In the genomic region with DNA sequence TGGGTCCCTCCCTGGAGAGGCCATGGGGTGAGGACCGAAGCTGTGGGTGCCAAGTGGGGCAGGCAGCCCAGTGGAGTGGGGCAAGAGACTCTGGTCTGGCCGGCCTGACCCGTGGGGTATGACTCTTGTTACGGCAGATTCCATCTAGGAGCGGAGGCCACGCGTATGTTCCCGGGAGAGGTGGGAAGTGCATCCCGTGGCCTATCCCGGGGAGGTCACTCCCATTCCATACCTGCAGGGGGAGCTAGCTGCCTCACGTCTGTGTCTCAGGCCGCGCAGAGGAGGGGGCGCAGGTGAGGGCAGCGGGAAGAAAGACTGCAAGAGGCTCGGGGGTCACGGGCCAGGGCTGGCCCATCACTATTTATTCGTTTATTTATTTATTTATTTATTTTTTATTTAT, we compare ENCODE assay signal across 9 cellular contexts. TPM values are rescaled to one million over a fixed set of nuclear protein-coding genes. Genes with fewer than 3 reads are reported as not detected.
A peak's percentile ranks its signal among the peaks of the same experiment; 100 is the strongest.
DNase-seq lines count a peak whose midpoint lies in the region; ATAC-seq, FAIRE-seq and TF ChIP-seq lines count a peak whose summit lies in the region.
"Had no signal": no experiment of that assay in that cellular context is flagged by ENCODE, and none has a peak within 500 bp of the region (broad histone marks: within the 10 kb centered on the region; RNA-seq: fewer than 3 reads in every experiment).

No MANE protein-coding gene starts in this region.

- in situ Hi-C loops in ACHN (cut with HindIII; ENCODE audit: low pct_ligation_motif_present, low pct_unique_long_range_greater_than_20kb, low sequenced_read_pairs): no loop called here

- H3K27me3 ChIP-seq in pancreas: no peaks in the 10 kb centered on the region

- no peak for ATAC-seq in pancreas
- no peak for ATAC-seq in GM21786 (IDR thresholded peaks at IDR 0.05; ENCODE audit: unreplicated experiment)
- no peak for ATAC-seq in activated CD8-positive, alpha-beta memory T cell treated with anti-CD3 and anti-CD28 coated beads, Interleukin-2, amount 10 ng/mL, durations not matched to agents 7 days and 5 days
- ATAC-seq in stimulated activated effector memory CD8-positive, alpha-beta T cell treated with anti-CD3 and anti-CD28 coated beads, Interleukin-12 subunit alpha, Interleukin-12 subunit beta, amount 100 ng/mL, for 72 hours: no peak

- H3K27me3 Mint-ChIP-seq in activated CD8-positive, alpha-beta memory T cell treated with anti-CD3 and anti-CD28 coated beads, Interleukin-2, amount 10 ng/mL, durations not matched to agents 7 days and 5 days: no peaks in the 10 kb centered on the region

- intact Hi-C loops in pancreas (cut with DNase I): no loop called here

- DNase-seq in ACHN (peak; percentile 40), GM12865 (ENCODE audit: low read depth) (no peak), T follicular helper cell (ENCODE audit: low read depth) (peak; percentile 27), epithelial cell of proximal tubule (ENCODE audit: low read depth) (no peak), pancreas (peak in 5 of 6 donors; percentile 28 to 69 (median 51))
- no peak for DNase-seq in activated CD8-positive, alpha-beta memory T cell treated with anti-CD3 and anti-CD28 coated beads, Interleukin-2, amount 10 ng/mL, durations not matched to agents 7 days and 5 days
- no peak for DNase-seq in stimulated activated effector memory CD8-positive, alpha-beta T cell treated with anti-CD3 and anti-CD28 coated beads, Interleukin-12 subunit alpha, Interleukin-12 subunit beta, amount 100 ng/mL, for 72 hours (ENCODE audit: low spot score in 2 of 2)

- H3K4me3 ChIP-seq in GM12865 (ENCODE audit: low read depth, low read length) (no peak overlapping the region), epithelial cell of proximal tubule (ENCODE audit: low read depth, low read length) (no peak overlapping the region), pancreas (no peak overlapping the region)

- H3K4me1 ChIP-seq in pancreas: peaks cover 0 to 8% (median 5%) of the 10 kb centered on the region in 3 donors

- peaks cover 23% of the 10 kb centered on the region for H3K4me1 Mint-ChIP-seq in activated CD8-positive, alpha-beta memory T cell treated with anti-CD3 and anti-CD28 coated beads, Interleukin-2, amount 10 ng/mL, durations not matched to agents 7 days and 5 days
- H3K4me1 Mint-ChIP-seq in stimulated activated effector memory CD8-positive, alpha-beta T cell treated with anti-CD3 and anti-CD28 coated beads, Interleukin-12 subunit alpha, Interleukin-12 subunit beta, amount 100 ng/mL, for 72 hours: peaks cover 52% of the 10 kb centered on the region

- no peak for FAIRE-seq in pancreas (lab: Jason Lieb, UNC)
- FAIRE-seq: colon had no signal

- TF ChIP-seq CTCF in GM12865 (IDR thresholded peaks at IDR 0.05; ENCODE audit: insufficient read depth, low read depth, low read length, missing control alignments) (peak; percentile 47), epithelial cell of proximal tubule (conservative IDR thresholded peaks at IDR 0.05; ENCODE audit: low read depth, low read length) (peak; percentile 71), pancreas (IDR thresholded peaks at IDR 0.05) (peak in 2 of 4 donors; percentile 21 to 31)

- no peaks in the 10 kb centered on the region for H3K36me3 ChIP-seq in pancreas

- H3K27ac Mint-ChIP-seq in activated CD8-positive, alpha-beta memory T cell treated with anti-CD3 and anti-CD28 coated beads, Interleukin-2, amount 10 ng/mL, durations not matched to agents 7 days and 5 days: no peak overlapping the region
- no peak overlapping the region for H3K27ac Mint-ChIP-seq in stimulated activated effector memory CD8-positive, alpha-beta T cell treated with anti-CD3 and anti-CD28 coated beads, Interleukin-12 subunit alpha, Interleukin-12 subunit beta, amount 100 ng/mL, for 72 hours

- no peak overlapping the region for H3K27ac ChIP-seq in pancreas

- peaks cover 8% of the 10 kb centered on the region for H3K36me3 Mint-ChIP-seq in activated CD8-positive, alpha-beta memory T cell treated with anti-CD3 and anti-CD28 coated beads, Interleukin-2, amount 10 ng/mL, durations not matched to agents 7 days and 5 days
- H3K36me3 Mint-ChIP-seq in stimulated activated effector memory CD8-positive, alpha-beta T cell treated with anti-CD3 and anti-CD28 coated beads, Interleukin-12 subunit alpha, Interleukin-12 subunit beta, amount 100 ng/mL, for 72 hours: peaks cover 41% of the 10 kb centered on the region

- CTCF ChIA-PET in activated CD8-positive, alpha-beta memory T cell treated with anti-CD3 and anti-CD28 coated beads, Interleukin-2, amount 10 ng/mL, durations not matched to agents 7 days and 5 days (lab: Charles Lee): interaction anchor here (0.6 to 3.0 kb wide), 16 partner anchors 9 to 543 kb away, joined by 3 to 9 read pairs (median 4); no protein-coding TSS in a partner anchor

- no peak overlapping the region for H3K4me3 Mint-ChIP-seq in activated CD8-positive, alpha-beta memory T cell treated with anti-CD3 and anti-CD28 coated beads, Interleukin-2, amount 10 ng/mL, durations not matched to agents 7 days and 5 days
- H3K4me3 Mint-ChIP-seq in stimulated activated effector memory CD8-positive, alpha-beta T cell treated with anti-CD3 and anti-CD28 coated beads, Interleukin-12 subunit alpha, Interleukin-12 subunit beta, amount 100 ng/mL, for 72 hours: no peak overlapping the region

- WGBS in pancreas, 2 donors: 57 to 67% methylated on average over 18 of the region's 18 CpGs

- H3K9me3 Mint-ChIP-seq in activated CD8-positive, alpha-beta memory T cell treated with anti-CD3 and anti-CD28 coated beads, Interleukin-2, amount 10 ng/mL, durations not matched to agents 7 days and 5 days (ENCODE audit: low read depth): no peaks in the 10 kb centered on the region
- no peaks in the 10 kb centered on the region for H3K9me3 Mint-ChIP-seq in stimulated activated effector memory CD8-positive, alpha-beta T cell treated with anti-CD3 and anti-CD28 coated beads, Interleukin-12 subunit alpha, Interleukin-12 subunit beta, amount 100 ng/mL, for 72 hours

- no peaks in the 10 kb centered on the region for H3K9me3 ChIP-seq in pancreas

RNA-seq across cellular contexts. Expression of gene CSNK1G2, which starts 4.9 kb away (rescaled TPM):
- total RNA-seq in epithelial cell of proximal tubule (82.9 and 85.4 TPM in 2 replicates), pancreas (10 to 100 TPM; 20.7 to 33.0 (median 26.0) TPM)
- 10 to 100 TPM; 68.0 to 69.4 TPM for polyA plus RNA-seq in pancreas
- 100 to 1,000 TPM; 114 to 129 TPM for total RNA-seq in activated CD8-positive, alpha-beta memory T cell treated with anti-CD3 and anti-CD28 coated beads, Interleukin-2, amount 10 ng/mL, durations not matched to agents 7 days and 5 days

RNA-seq across cellular contexts. Expression of gene ADAT3, which starts 40.7 kb away (rescaled TPM):
- total RNA-seq in epithelial cell of proximal tubule (10.3 and 12.6 TPM in 2 replicates), pancreas (1 to 10 TPM; 2.0 to 6.5 (median 4.5) TPM)
- 10 to 100 TPM in 1 of 2 donors, 1 to 10 TPM in 1; 5.2 to 10.1 TPM for polyA plus RNA-seq in pancreas
- total RNA-seq in activated CD8-positive, alpha-beta memory T cell treated with anti-CD3 and anti-CD28 coated beads, Interleukin-2, amount 10 ng/mL, durations not matched to agents 7 days and 5 days: 10 to 100 TPM in 1 of 2 experiments, 1 to 10 TPM in 1; 9.3 to 11.4 TPM

RNA-seq across cellular contexts. Expression of gene SCAMP4, which starts 40.7 kb away (rescaled TPM):
- 108 and 134 TPM in 2 replicates for total RNA-seq in epithelial cell of proximal tubule
- total RNA-seq in pancreas: 10 to 100 TPM; 23.0 to 52.2 (median 30.7) TPM
- 10 to 100 TPM; 40.8 to 49.3 TPM for polyA plus RNA-seq in pancreas
- 10 to 100 TPM; 32.9 to 34.8 TPM for total RNA-seq in activated CD8-positive, alpha-beta memory T cell treated with anti-CD3 and anti-CD28 coated beads, Interleukin-2, amount 10 ng/mL, durations not matched to agents 7 days and 5 days

Comparison
In these comparisons a context has a peak if more than half of its experiments do, and no peak if none do; other contexts are left out.
1. DNase-seq: peak in ACHN (single experiment), T follicular helper cell (single experiment) and pancreas (5 of 6); none in GM12865 (single experiment), epithelial cell of proximal tubule (single experiment), activated CD8-positive, alpha-beta memory T cell treated with anti-CD3 and anti-CD28 coated beads, Interleukin-2, amount 10 ng/mL, durations not matched to agents 7 days and 5 days (single experiment) and stimulated activated effector memory CD8-positive, alpha-beta T cell treated with anti-CD3 and anti-CD28 coated beads, Interleukin-12 subunit alpha, Interleukin-12 subunit beta, amount 100 ng/mL, for 72 hours (0 of 2).